8 cellular contexts compared by ENCODE assay signal in genomic region chr20:17968366-17969275, GRCh38. TPM values are rescaled to one million over a fixed set of nuclear protein-coding genes. Genes with fewer than 3 reads are reported as not detected.
A peak's percentile ranks its signal among the peaks of the same experiment; 100 is the strongest.
DNase-seq lines count a peak whose midpoint lies in the region; ATAC-seq and TF ChIP-seq lines count a peak whose summit lies in the region.

TSS of gene MGME1 (plus strand) at chr20:17969018. CDS start at chr20:17969860, 842 bp downstream.
TSS of gene SNX5 (minus strand) at chr20:17968794. CDS start at chr20:17968425, 369 bp downstream.

- CTCF ChIA-PET in PC-9 (lab: Charles Lee) = no interaction called here

- no TSS peak for BruUV-seq in PC-9 (replicated peaks; lab: Mats Ljungman, UMichigan)

- H3K36me3 ChIP-seq in PC-9 (ENCODE audit: low read depth) = peaks cover 18% of the 10 kb centered on the region

- intact Hi-C loops in PC-9 (cut with micrococcal nuclease; ENCODE audit: unreplicated experiment) = loop anchor here (1.0 to 5.0 kb wide), 7 partner anchors 91 to 539 kb away; partner anchors contain the start of genes DZANK1, POLR3F, RRBP1 and SEC23B

- peak; percentile 73 for ATAC-seq in GM21619 (IDR thresholded peaks at IDR 0.05; ENCODE audit: unreplicated experiment)

- peak within 1 kb of the TSS; percentile 95 for H2AFZ ChIP-seq in PC-9

- H3K4me1 ChIP-seq in PC-9 (replicated peaks; ENCODE audit: insufficient read depth) = peaks cover 70% of the 10 kb centered on the region

- no peaks in the 10 kb centered on the region for H3K9me3 ChIP-seq in PC-9 (ENCODE audit: insufficient read depth, low read depth)

- H3K27ac ChIP-seq in PC-9 = peak within 1 kb of the TSS; percentile 95

- H3F3A ChIP-seq in PC-9 (ENCODE audit: insufficient read depth, low read depth) = peaks cover 11% of the 10 kb centered on the region

- no peaks in the 10 kb centered on the region for H3K27me3 ChIP-seq in PC-9 (ENCODE audit: insufficient read depth, low read depth)

- peak within 1 kb of the TSS; percentile 79 for H3K4me3 ChIP-seq in Jurkat, Clone E6-1 (ENCODE audit: low read length)
- peak within 1 kb of the TSS; percentile 96 for H3K4me3 ChIP-seq in PC-9
- peak within 1 kb of the TSS; percentile 93 for H3K4me3 ChIP-seq in epithelial cell of proximal tubule (ENCODE audit: low read depth, low read length)

- TF ChIP-seq CTCF in PC-9 (conservative IDR thresholded peaks at IDR 0.05) = no peak
- no peak for TF ChIP-seq CTCF in epithelial cell of proximal tubule (conservative IDR thresholded peaks at IDR 0.05; ENCODE audit: low read depth, low read length)

- peaks cover 94% of the 10 kb centered on the region for H3K79me2 ChIP-seq in PC-9 (ENCODE audit: low read depth)

- H4K20me1 ChIP-seq in PC-9 (ENCODE audit: insufficient read depth) = peaks cover 32% of the 10 kb centered on the region

- DNase-seq in DMS153 (lab: John Stamatoyannopoulos, UW) (peak; percentile 99), PC-9 (peak; percentile 95 to 100), epithelial cell of proximal tubule (ENCODE audit: low read depth) (peak; percentile 85), mucosa of gallbladder (ENCODE audit: low spot score) (peak; percentile 100)
- peak; percentile 98 for DNase-seq in Jurkat, Clone E6-1 (ENCODE audit: low read depth, low spot score)
- peak; percentile 98 for DNase-seq in activated T-cell treated with anti-CD3 and anti-CD28 coated beads, Interleukin-2, amount 50 U/mL, for 1 hour
- peak; percentile 99 for DNase-seq in stimulated activated CD8-positive, alpha-beta memory T cell treated with anti-CD3 and anti-CD28 coated beads, Interleukin-4, amount 100 ng/mL, for 4 hours (ENCODE audit: low read depth in 2 of 2, low spot score in 1 of 2)

- POLR2A ChIA-PET in PC-9 (lab: Charles Lee; ENCODE audit: unreplicated experiment) = interaction anchor here (0.5 kb wide), 1 partner anchor 74 kb away, joined by 3 read pairs; no protein-coding TSS in a partner anchor

- no peaks in the 10 kb centered on the region for H3K9me2 ChIP-seq in PC-9 (ENCODE audit: insufficient read depth)

- H3K4me2 ChIP-seq in PC-9 = peak within 1 kb of the TSS; percentile 96

RNA-seq across cellular contexts. Expression of gene MGME1, which starts in this region (rescaled TPM):
- 56.6 TPM for polyA plus RNA-seq in Jurkat, Clone E6-1 (2012; ENCODE audit: insufficient read depth, insufficient read length)
- total RNA-seq in PC-9 (2021) (31.3 and 42.8 TPM in 2 replicates), epithelial cell of proximal tubule (15.2 and 23.7 TPM in 2 replicates), mucosa of gallbladder (8.5 TPM)

RNA-seq across cellular contexts. Expression of gene SNX5, which starts in this region (rescaled TPM):
- polyA plus RNA-seq in Jurkat, Clone E6-1 (2012; ENCODE audit: insufficient read depth, insufficient read length) = 235 TPM
- total RNA-seq in PC-9 (2021) (97.7 and 116 TPM in 2 replicates), epithelial cell of proximal tubule (182 and 185 TPM in 2 replicates), mucosa of gallbladder (64.5 TPM)

Comparison
In these comparisons a context has a peak if more than half of its experiments do, and no peak if none do; other contexts are left out.
1. Peak in every context shown above with its lines: DNase-seq, ATAC-seq, H3K4me3 ChIP-seq and H3K27ac ChIP-seq.